Comparison of ENCODE assay signal across 1 cellular context in genomic region chr11:9613118-9613829, GRCh38.
TF ChIP-seq lines count a peak whose summit lies in the region.

No MANE protein-coding gene starts in this region.

TF ChIP-seq in HepG2, 621 proteins besides CTCF, POLR2A, EP300 and RAD21 (continued from another document and continues in another):
- TF ChIP-seq, protein P1, sequence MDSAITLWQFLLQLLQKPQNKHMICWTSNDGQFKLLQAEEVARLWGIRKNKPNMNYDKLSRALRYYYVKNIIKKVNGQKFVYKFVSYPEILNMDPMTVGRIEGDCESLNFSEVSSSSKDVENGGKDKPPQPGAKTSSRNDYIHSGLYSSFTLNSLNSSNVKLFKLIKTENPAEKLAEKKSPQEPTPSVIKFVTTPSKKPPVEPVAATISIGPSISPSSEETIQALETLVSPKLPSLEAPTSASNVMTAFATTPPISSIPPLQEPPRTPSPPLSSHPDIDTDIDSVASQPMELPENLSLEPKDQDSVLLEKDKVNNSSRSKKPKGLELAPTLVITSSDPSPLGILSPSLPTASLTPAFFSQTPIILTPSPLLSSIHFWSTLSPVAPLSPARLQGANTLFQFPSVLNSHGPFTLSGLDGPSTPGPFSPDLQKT (CRISPR knock-in tag; IDR thresholded peaks at IDR 0.05; ENCODE audit: borderline replicate concordance): no peak
- TF ChIP-seq ZKSCAN1 (IDR thresholded peaks at IDR 0.05; ENCODE audit: low read length) (0 out of 2 replicates have a peak, but pooled peaks have one; percentile 25), YEATS4 (CRISPR knock-in tag; IDR thresholded peaks at IDR 0.05; ENCODE audit: borderline replicate concordance) (peak; percentile 53; the same call in 1 of the 2 replicates), ZFP1 (CRISPR knock-in tag; IDR thresholded peaks at IDR 0.05) (peak; percentile 62; the same call in 1 of the 2 replicates), NAIF1 (CRISPR knock-in tag; IDR thresholded peaks at IDR 0.05; ENCODE audit: borderline replicate concordance) (no peak), SIX1 (CRISPR knock-in tag; IDR thresholded peaks at IDR 0.05; ENCODE audit: borderline replicate concordance) (peak; percentile 59; the same call in 1 of the 2 replicates), ZNF180 (CRISPR knock-in tag; IDR thresholded peaks at IDR 0.05; ENCODE audit: borderline replicate concordance, low read depth) (no peak), HNRNPK (IDR thresholded peaks at IDR 0.05; ENCODE audit: low read depth, low read length, poor library complexity, severe bottlenecking) (no peak), KMT2A (CRISPR knock-in tag; IDR thresholded peaks at IDR 0.05) (no peak; the same call in 1 of the 2 replicates), PHF8 (CRISPR knock-in tag; IDR thresholded peaks at IDR 0.05) (peak; percentile 43; the same call in 1 of the 2 replicates), ZBTB21 (CRISPR knock-in tag; IDR thresholded peaks at IDR 0.05) (no peak; the same call in 1 of the 2 replicates), ZNF691 (CRISPR knock-in tag; IDR thresholded peaks at IDR 0.05; ENCODE audit: borderline replicate concordance, low read depth) (no peak), ZNF747 (CRISPR knock-in tag; IDR thresholded peaks at IDR 0.05; ENCODE audit: borderline replicate concordance) (0 out of 2 replicates have a peak, but pooled peaks have one; percentile 27), ZKSCAN8 (CRISPR knock-in tag; IDR thresholded peaks at IDR 0.05; ENCODE audit: borderline replicate concordance) (no peak; the same call in 1 of the 2 replicates), ZNF530 (CRISPR knock-in tag; IDR thresholded peaks at IDR 0.05; ENCODE audit: low read depth) (no peak), MYC (CRISPR knock-in tag; IDR thresholded peaks at IDR 0.05; ENCODE audit: borderline replicate concordance) (peak; percentile 29; the same call in 1 of the 2 replicates), HES4 (CRISPR knock-in tag; IDR thresholded peaks at IDR 0.05; ENCODE audit: borderline replicate concordance) (no peak; the same call in 1 of the 2 replicates), ZNF7 (CRISPR knock-in tag; IDR thresholded peaks at IDR 0.05) (no peak), ZNF850 (CRISPR knock-in tag; conservative IDR thresholded peaks at IDR 0.05) (no peak), ARNT (IDR thresholded peaks at IDR 0.05) (no peak), MTERF4 (CRISPR knock-in tag; IDR thresholded peaks at IDR 0.05) (no peak), NR2F1 (CRISPR knock-in tag; IDR thresholded peaks at IDR 0.05) (no peak), ZNF598 (CRISPR knock-in tag; IDR thresholded peaks at IDR 0.05; ENCODE audit: borderline replicate concordance) (peak; percentile 44; the same call in 1 of the 2 replicates), ZNF749 (CRISPR knock-in tag; IDR thresholded peaks at IDR 0.05; ENCODE audit: borderline replicate concordance) (no peak), SETDB1 (CRISPR knock-in tag; IDR thresholded peaks at IDR 0.05; ENCODE audit: borderline replicate concordance) (no peak), HDAC1 (CRISPR knock-in tag; IDR thresholded peaks at IDR 0.05) (peak; percentile 58; the same call in 1 of the 2 replicates), MED13 (CRISPR knock-in tag; IDR thresholded peaks at IDR 0.05) (0 out of 2 replicates have a peak, but pooled peaks have one; percentile 65), THAP11 (CRISPR knock-in tag; IDR thresholded peaks at IDR 0.05) (peak; percentile 61), ZNF468 (CRISPR knock-in tag; IDR thresholded peaks at IDR 0.05) (no peak), ZNF138 (CRISPR knock-in tag; IDR thresholded peaks at IDR 0.05; ENCODE audit: low read depth) (0 out of 2 replicates have a peak, but pooled peaks have one; percentile 71)
- TF ChIP-seq, protein P2, sequence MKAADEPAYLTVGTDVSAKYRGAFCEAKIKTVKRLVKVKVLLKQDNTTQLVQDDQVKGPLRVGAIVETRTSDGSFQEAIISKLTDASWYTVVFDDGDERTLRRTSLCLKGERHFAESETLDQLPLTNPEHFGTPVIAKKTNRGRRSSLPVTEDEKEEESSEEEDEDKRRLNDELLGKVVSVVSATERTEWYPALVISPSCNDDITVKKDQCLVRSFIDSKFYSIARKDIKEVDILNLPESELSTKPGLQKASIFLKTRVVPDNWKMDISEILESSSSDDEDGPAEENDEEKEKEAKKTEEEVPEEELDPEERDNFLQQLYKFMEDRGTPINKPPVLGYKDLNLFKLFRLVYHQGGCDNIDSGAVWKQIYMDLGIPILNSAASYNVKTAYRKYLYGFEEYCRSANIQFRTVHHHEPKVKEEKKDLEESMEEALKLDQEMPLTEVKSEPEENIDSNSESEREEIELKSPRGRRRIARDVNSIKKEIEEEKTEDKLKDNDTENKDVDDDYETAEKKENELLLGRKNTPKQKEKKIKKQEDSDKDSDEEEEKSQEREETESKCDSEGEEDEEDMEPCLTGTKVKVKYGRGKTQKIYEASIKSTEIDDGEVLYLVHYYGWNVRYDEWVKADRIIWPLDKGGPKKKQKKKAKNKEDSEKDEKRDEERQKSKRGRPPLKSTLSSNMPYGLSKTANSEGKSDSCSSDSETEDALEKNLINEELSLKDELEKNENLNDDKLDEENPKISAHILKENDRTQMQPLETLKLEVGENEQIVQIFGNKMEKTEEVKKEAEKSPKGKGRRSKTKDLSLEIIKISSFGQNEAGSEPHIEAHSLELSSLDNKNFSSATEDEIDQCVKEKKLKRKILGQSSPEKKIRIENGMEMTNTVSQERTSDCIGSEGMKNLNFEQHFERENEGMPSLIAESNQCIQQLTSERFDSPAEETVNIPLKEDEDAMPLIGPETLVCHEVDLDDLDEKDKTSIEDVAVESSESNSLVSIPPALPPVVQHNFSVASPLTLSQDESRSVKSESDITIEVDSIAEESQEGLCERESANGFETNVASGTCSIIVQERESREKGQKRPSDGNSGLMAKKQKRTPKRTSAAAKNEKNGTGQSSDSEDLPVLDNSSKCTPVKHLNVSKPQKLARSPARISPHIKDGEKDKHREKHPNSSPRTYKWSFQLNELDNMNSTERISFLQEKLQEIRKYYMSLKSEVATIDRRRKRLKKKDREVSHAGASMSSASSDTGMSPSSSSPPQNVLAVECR (CRISPR knock-in tag; IDR thresholded peaks at IDR 0.05; ENCODE audit: borderline replicate concordance): peak; percentile 32; the same call in 1 of the 2 replicates
- TF ChIP-seq, protein P3, sequence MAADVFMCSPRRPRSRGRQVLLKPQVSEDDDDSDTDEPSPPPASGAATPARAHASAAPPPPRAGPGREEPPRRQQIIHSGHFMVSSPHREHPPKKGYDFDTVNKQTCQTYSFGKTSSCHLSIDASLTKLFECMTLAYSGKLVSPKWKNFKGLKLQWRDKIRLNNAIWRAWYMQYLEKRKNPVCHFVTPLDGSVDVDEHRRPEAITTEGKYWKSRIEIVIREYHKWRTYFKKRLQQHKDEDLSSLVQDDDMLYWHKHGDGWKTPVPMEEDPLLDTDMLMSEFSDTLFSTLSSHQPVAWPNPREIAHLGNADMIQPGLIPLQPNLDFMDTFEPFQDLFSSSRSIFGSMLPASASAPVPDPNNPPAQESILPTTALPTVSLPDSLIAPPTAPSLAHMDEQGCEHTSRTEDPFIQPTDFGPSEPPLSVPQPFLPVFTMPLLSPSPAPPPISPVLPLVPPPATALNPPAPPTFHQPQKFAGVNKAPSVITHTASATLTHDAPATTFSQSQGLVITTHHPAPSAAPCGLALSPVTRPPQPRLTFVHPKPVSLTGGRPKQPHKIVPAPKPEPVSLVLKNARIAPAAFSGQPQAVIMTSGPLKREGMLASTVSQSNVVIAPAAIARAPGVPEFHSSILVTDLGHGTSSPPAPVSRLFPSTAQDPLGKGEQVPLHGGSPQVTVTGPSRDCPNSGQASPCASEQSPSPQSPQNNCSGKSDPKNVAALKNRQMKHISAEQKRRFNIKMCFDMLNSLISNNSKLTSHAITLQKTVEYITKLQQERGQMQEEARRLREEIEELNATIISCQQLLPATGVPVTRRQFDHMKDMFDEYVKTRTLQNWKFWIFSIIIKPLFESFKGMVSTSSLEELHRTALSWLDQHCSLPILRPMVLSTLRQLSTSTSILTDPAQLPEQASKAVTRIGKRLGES (CRISPR knock-in tag; IDR thresholded peaks at IDR 0.05; ENCODE audit: borderline replicate concordance): no peak
- TF ChIP-seq, protein P4, sequence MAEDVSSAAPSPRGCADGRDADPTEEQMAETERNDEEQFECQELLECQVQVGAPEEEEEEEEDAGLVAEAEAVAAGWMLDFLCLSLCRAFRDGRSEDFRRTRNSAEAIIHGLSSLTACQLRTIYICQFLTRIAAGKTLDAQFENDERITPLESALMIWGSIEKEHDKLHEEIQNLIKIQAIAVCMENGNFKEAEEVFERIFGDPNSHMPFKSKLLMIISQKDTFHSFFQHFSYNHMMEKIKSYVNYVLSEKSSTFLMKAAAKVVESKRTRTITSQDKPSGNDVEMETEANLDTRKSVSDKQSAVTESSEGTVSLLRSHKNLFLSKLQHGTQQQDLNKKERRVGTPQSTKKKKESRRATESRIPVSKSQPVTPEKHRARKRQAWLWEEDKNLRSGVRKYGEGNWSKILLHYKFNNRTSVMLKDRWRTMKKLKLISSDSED (CRISPR knock-in tag; IDR thresholded peaks at IDR 0.05): 0 out of 2 replicates have a peak, but pooled peaks have one; percentile 22
- TF ChIP-seq, protein P5, sequence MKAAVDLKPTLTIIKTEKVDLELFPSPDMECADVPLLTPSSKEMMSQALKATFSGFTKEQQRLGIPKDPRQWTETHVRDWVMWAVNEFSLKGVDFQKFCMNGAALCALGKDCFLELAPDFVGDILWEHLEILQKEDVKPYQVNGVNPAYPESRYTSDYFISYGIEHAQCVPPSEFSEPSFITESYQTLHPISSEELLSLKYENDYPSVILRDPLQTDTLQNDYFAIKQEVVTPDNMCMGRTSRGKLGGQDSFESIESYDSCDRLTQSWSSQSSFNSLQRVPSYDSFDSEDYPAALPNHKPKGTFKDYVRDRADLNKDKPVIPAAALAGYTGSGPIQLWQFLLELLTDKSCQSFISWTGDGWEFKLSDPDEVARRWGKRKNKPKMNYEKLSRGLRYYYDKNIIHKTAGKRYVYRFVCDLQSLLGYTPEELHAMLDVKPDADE (CRISPR knock-in tag; IDR thresholded peaks at IDR 0.05): no peak
- TF ChIP-seq, protein P6, sequence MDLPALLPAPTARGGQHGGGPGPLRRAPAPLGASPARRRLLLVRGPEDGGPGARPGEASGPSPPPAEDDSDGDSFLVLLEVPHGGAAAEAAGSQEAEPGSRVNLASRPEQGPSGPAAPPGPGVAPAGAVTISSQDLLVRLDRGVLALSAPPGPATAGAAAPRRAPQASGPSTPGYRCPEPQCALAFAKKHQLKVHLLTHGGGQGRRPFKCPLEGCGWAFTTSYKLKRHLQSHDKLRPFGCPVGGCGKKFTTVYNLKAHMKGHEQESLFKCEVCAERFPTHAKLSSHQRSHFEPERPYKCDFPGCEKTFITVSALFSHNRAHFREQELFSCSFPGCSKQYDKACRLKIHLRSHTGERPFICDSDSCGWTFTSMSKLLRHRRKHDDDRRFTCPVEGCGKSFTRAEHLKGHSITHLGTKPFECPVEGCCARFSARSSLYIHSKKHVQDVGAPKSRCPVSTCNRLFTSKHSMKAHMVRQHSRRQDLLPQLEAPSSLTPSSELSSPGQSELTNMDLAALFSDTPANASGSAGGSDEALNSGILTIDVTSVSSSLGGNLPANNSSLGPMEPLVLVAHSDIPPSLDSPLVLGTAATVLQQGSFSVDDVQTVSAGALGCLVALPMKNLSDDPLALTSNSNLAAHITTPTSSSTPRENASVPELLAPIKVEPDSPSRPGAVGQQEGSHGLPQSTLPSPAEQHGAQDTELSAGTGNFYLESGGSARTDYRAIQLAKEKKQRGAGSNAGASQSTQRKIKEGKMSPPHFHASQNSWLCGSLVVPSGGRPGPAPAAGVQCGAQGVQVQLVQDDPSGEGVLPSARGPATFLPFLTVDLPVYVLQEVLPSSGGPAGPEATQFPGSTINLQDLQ (CRISPR knock-in tag; IDR thresholded peaks at IDR 0.05): no peak; the same call in 1 of the 2 replicates
